ENCODE assay signal across 24 cellular contexts in genomic region chr3:5456199-5456598, GRCh38.
DNase-seq lines count a peak whose midpoint lies in the region; ATAC-seq and FAIRE-seq lines count a peak whose summit lies in the region.
"Had no signal": no experiment of that assay in that cellular context is flagged by ENCODE, and none has a peak within 500 bp of the region (broad histone marks: within the 10 kb centered on the region; RNA-seq: fewer than 3 reads in every experiment).

No MANE protein-coding gene starts in this region.

- no peak for DNase-seq in activated T-cell treated with anti-CD3 and anti-CD28 coated beads, Interleukin-2, amount 50 U/mL, for 72 hours
- DNase-seq in activated T-cell treated with anti-CD3 and anti-CD28 coated beads, Interleukin-2, amount 50 U/mL, for 4 hours: no peak
- DNase-seq in NCI-H1417 treated with DMSO at 0.1 percent for 48 hours (lab: John Stamatoyannopoulos, UW) (no peak), GF-D8 (lab: John Stamatoyannopoulos, UW) (no peak), amniotic stem cell (lab: John Stamatoyannopoulos, UW) (no peak), GM19239 (ENCODE audit: insufficient read length, low spot score) (no peak)
- DNase-seq: 8988T; activated CD4-positive, alpha-beta T cell treated with anti-CD3 and anti-CD28 coated beads, Interleukin-2, amount 50 U/mL, for 48 hours; activated naive CD8-positive, alpha-beta T cell treated with anti-CD3 and anti-CD28 coated beads, Interleukin-2, amount 50 U/mL, for 24 hours; activated T-cell treated with anti-CD3 and anti-CD28 coated beads, Interleukin-2, amount 50 U/mL, for 48 hours; dermis blood vessel endothelial cell; left colon; MG63; NCI-H2029; Right ventricle myocardium superior; stimulated activated naive CD4-positive, alpha-beta T cell; T-helper 1 cell; trophoblast cell had no signal

- no peak for FAIRE-seq in GM19239 (lab: Jason Lieb, UNC)
- FAIRE-seq: bronchial epithelial cell, GM12878, HepG2 had no signal

- no peaks in the 10 kb centered on the region for H3K4me1 Mint-ChIP-seq in activated T-cell treated with anti-CD3 and anti-CD28 coated beads, Interleukin-2, amount 50 U/mL, for 72 hours (ENCODE audit: low read depth)
- no peaks in the 10 kb centered on the region for H3K4me1 Mint-ChIP-seq in activated T-cell treated with anti-CD3 and anti-CD28 coated beads, Interleukin-2, amount 50 U/mL, for 4 hours (ENCODE audit: low read depth)
- H3K4me1 Mint-ChIP-seq: activated naive CD8-positive, alpha-beta T cell treated with anti-CD3 and anti-CD28 coated beads, Interleukin-2, amount 50 U/mL, for 24 hours; neural progenitor cell had no signal

- H3K4me3 Mint-ChIP-seq in activated T-cell treated with anti-CD3 and anti-CD28 coated beads, Interleukin-2, amount 50 U/mL, for 72 hours: no peak overlapping the region
- no peak overlapping the region for H3K4me3 Mint-ChIP-seq in activated T-cell treated with anti-CD3 and anti-CD28 coated beads, Interleukin-2, amount 50 U/mL, for 4 hours
- H3K4me3 Mint-ChIP-seq: activated naive CD8-positive, alpha-beta T cell treated with anti-CD3 and anti-CD28 coated beads, Interleukin-2, amount 50 U/mL, for 24 hours; neural progenitor cell had no signal

- no peak overlapping the region for H3K27ac Mint-ChIP-seq in activated T-cell treated with anti-CD3 and anti-CD28 coated beads, Interleukin-2, amount 50 U/mL, for 72 hours
- H3K27ac Mint-ChIP-seq: activated naive CD8-positive, alpha-beta T cell treated with anti-CD3 and anti-CD28 coated beads, Interleukin-2, amount 50 U/mL, for 24 hours; neural progenitor cell had no signal

- ATAC-seq in activated T-cell treated with anti-CD3 and anti-CD28 coated beads, Interleukin-2, amount 50 U/mL, for 72 hours (replicated peaks in 1 of 2): peak; percentile 24 to 75
- ATAC-seq in activated T-cell treated with anti-CD3 and anti-CD28 coated beads, Interleukin-2, amount 50 U/mL, for 4 hours: no peak
- peak; percentile 86 for ATAC-seq in HG02623 (IDR thresholded peaks at IDR 0.05; ENCODE audit: unreplicated experiment)
- ATAC-seq in HG03139 (IDR thresholded peaks at IDR 0.05; ENCODE audit: unreplicated experiment): peak; percentile 79
- ATAC-seq: activated naive CD8-positive, alpha-beta T cell treated with anti-CD3 and anti-CD28 coated beads, Interleukin-2, amount 50 U/mL, for 24 hours; GM12878; HepG2; left colon had no signal

- no peaks in the 10 kb centered on the region for H3K9me3 Mint-ChIP-seq in activated T-cell treated with anti-CD3 and anti-CD28 coated beads, Interleukin-2, amount 50 U/mL, for 72 hours
- H3K9me3 Mint-ChIP-seq in activated T-cell treated with anti-CD3 and anti-CD28 coated beads, Interleukin-2, amount 50 U/mL, for 4 hours: no peaks in the 10 kb centered on the region
- H3K9me3 Mint-ChIP-seq: activated naive CD8-positive, alpha-beta T cell treated with anti-CD3 and anti-CD28 coated beads, Interleukin-2, amount 50 U/mL, for 24 hours; neural progenitor cell had no signal

- H3K27me3 Mint-ChIP-seq in activated T-cell treated with anti-CD3 and anti-CD28 coated beads, Interleukin-2, amount 50 U/mL, for 72 hours (ENCODE audit: low read depth): peaks cover 3% of the 10 kb centered on the region
- peaks cover 4% of the 10 kb centered on the region for H3K27me3 Mint-ChIP-seq in activated T-cell treated with anti-CD3 and anti-CD28 coated beads, Interleukin-2, amount 50 U/mL, for 4 hours (ENCODE audit: low read depth)

- no peaks in the 10 kb centered on the region for H3K36me3 Mint-ChIP-seq in activated T-cell treated with anti-CD3 and anti-CD28 coated beads, Interleukin-2, amount 50 U/mL, for 72 hours (ENCODE audit: insufficient read depth in 2 of 2)
- no peaks in the 10 kb centered on the region for H3K36me3 Mint-ChIP-seq in activated T-cell treated with anti-CD3 and anti-CD28 coated beads, Interleukin-2, amount 50 U/mL, for 4 hours (ENCODE audit: insufficient read depth)
- H3K36me3 Mint-ChIP-seq: neural progenitor cell had no signal

Comparison
In these comparisons a context has a peak if more than half of its experiments do, and no peak if none do; other contexts are left out.
1. ATAC-seq: peak in activated T-cell treated with anti-CD3 and anti-CD28 coated beads, Interleukin-2, amount 50 U/mL, for 72 hours (2 of 2), HG02623 (single experiment) and HG03139 (single experiment); none in activated T-cell treated with anti-CD3 and anti-CD28 coated beads, Interleukin-2, amount 50 U/mL, for 4 hours (0 of 2).